1 cellular context compared by ENCODE assay signal in the genomic region with DNA sequence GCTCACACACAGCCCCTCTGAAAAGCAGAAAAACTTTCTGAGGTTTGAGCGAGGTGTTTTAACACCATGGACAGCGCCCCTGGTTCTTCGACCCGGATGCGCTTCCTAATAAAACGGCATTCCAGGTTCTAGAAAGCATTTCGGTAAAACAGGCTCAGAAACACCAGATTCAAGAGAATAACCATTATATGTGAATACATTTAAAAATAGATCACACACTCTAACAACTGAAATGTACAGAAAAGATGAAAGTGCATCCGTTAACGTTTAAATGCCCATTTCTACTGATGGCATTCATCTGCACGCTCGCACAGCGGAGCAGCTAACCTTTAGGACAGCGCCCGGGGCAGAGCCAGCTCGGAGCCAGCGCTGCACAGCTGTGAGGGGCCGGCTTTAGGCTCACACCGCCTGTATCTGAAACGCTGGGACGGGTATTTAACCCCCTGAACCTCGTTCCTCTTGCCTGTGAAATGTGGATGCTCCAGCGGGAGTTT.
A peak's percentile ranks its signal among the peaks of the same experiment; 100 is the strongest.
TF ChIP-seq lines count a peak whose summit lies in the region.

No MANE protein-coding gene starts in this region.

TF ChIP-seq in HepG2, 621 proteins besides CTCF, POLR2A, EP300 and RAD21 (continued from another document):
- TF ChIP-seq ZNF883 (CRISPR knock-in tag; IDR thresholded peaks at IDR 0.05; ENCODE audit: not compliant biosample characterization), result no peak
- no peak for TF ChIP-seq HOXA9 (CRISPR knock-in tag; IDR thresholded peaks at IDR 0.05; ENCODE audit: borderline replicate concordance)
- TF ChIP-seq, protein P1, sequence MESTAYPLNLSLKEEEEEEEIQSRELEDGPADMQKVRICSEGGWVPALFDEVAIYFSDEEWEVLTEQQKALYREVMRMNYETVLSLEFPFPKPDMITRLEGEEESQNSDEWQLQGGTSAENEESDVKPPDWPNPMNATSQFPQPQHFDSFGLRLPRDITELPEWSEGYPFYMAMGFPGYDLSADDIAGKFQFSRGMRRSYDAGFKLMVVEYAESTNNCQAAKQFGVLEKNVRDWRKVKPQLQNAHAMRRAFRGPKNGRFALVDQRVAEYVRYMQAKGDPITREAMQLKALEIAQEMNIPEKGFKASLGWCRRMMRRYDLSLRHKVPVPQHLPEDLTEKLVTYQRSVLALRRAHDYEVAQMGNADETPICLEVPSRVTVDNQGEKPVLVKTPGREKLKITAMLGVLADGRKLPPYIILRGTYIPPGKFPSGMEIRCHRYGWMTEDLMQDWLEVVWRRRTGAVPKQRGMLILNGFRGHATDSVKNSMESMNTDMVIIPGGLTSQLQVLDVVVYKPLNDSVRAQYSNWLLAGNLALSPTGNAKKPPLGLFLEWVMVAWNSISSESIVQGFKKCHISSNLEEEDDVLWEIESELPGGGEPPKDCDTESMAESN (CRISPR knock-in tag; conservative IDR thresholded peaks at IDR 0.05), result 0 out of 2 replicates have a peak, but pooled peaks have one; percentile 24
- TF ChIP-seq ZNF781 (CRISPR knock-in tag; IDR thresholded peaks at IDR 0.05; ENCODE audit: borderline replicate concordance, not compliant biosample characterization), result no peak
- TF ChIP-seq ZNF891 (CRISPR knock-in tag; IDR thresholded peaks at IDR 0.05), result no peak
- TF ChIP-seq ZNF772 (CRISPR knock-in tag; IDR thresholded peaks at IDR 0.05), result no peak; the same call in 1 of the 2 replicates
- no peak for TF ChIP-seq ZNF788 (CRISPR knock-in tag; IDR thresholded peaks at IDR 0.05; ENCODE audit: borderline replicate concordance)
- peak; percentile 58; the same call in 1 of the 2 replicates for TF ChIP-seq ELF1 (CRISPR knock-in tag; IDR thresholded peaks at IDR 0.05)
- no peak for TF ChIP-seq ZNF180 (CRISPR knock-in tag; IDR thresholded peaks at IDR 0.05; ENCODE audit: borderline replicate concordance, low read depth)
- no peak for TF ChIP-seq HHEX (CRISPR knock-in tag; IDR thresholded peaks at IDR 0.05)
- no peak for TF ChIP-seq SSRP1 (CRISPR knock-in tag; IDR thresholded peaks at IDR 0.05)
- no peak for TF ChIP-seq MZF1 (CRISPR knock-in tag; IDR thresholded peaks at IDR 0.05; ENCODE audit: borderline replicate concordance)
- TF ChIP-seq, protein P2, sequence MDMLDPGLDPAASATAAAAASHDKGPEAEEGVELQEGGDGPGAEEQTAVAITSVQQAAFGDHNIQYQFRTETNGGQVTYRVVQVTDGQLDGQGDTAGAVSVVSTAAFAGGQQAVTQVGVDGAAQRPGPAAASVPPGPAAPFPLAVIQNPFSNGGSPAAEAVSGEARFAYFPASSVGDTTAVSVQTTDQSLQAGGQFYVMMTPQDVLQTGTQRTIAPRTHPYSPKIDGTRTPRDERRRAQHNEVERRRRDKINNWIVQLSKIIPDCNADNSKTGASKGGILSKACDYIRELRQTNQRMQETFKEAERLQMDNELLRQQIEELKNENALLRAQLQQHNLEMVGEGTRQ (IDR thresholded peaks at IDR 0.05; ENCODE audit: low read depth, low read length), result no peak
- TF ChIP-seq, protein P2 (CRISPR knock-in tag; IDR thresholded peaks at IDR 0.05; ENCODE audit: borderline replicate concordance), result no peak
- TF ChIP-seq, protein P3, sequence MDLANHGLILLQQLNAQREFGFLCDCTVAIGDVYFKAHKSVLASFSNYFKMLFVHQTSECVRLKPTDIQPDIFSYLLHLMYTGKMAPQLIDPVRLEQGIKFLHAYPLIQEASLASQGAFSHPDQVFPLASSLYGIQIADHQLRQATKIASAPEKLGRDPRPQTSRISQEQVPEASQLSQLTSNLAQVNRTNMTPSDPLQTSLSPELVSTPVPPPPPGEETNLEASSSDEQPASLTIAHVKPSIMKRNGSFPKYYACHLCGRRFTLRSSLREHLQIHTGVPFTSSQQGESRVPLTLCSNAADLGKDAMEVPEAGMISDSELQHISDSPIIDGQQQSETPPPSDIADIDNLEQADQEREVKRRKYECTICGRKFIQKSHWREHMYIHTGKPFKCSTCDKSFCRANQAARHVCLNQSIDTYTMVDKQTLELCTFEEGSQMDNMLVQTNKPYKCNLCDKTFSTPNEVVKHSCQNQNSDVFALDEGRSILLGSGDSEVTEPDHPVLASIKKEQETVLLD (CRISPR knock-in tag; IDR thresholded peaks at IDR 0.05; ENCODE audit: low read depth), result no peak
- TF ChIP-seq ZNF224 (CRISPR knock-in tag; IDR thresholded peaks at IDR 0.05), result no peak
- TF ChIP-seq, protein P4, sequence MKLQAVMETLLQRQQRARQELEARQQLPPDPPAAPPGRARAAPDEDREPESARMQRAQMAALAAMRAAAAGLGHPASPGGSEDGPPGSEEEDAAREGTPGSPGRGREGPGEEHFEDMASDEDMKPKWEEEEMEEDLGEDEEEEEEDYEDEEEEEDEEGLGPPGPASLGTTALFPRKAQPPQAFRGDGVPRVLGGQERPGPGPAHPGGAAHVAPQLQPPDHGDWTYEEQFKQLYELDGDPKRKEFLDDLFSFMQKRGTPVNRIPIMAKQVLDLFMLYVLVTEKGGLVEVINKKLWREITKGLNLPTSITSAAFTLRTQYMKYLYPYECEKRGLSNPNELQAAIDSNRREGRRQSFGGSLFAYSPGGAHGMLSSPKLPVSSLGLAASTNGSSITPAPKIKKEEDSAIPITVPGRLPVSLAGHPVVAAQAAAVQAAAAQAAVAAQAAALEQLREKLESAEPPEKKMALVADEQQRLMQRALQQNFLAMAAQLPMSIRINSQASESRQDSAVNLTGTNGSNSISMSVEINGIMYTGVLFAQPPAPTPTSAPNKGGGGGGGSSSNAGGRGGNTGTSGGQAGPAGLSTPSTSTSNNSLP (IDR thresholded peaks at IDR 0.05; ENCODE audit: low read depth, low read length), result no peak
- TF ChIP-seq, protein P5, sequence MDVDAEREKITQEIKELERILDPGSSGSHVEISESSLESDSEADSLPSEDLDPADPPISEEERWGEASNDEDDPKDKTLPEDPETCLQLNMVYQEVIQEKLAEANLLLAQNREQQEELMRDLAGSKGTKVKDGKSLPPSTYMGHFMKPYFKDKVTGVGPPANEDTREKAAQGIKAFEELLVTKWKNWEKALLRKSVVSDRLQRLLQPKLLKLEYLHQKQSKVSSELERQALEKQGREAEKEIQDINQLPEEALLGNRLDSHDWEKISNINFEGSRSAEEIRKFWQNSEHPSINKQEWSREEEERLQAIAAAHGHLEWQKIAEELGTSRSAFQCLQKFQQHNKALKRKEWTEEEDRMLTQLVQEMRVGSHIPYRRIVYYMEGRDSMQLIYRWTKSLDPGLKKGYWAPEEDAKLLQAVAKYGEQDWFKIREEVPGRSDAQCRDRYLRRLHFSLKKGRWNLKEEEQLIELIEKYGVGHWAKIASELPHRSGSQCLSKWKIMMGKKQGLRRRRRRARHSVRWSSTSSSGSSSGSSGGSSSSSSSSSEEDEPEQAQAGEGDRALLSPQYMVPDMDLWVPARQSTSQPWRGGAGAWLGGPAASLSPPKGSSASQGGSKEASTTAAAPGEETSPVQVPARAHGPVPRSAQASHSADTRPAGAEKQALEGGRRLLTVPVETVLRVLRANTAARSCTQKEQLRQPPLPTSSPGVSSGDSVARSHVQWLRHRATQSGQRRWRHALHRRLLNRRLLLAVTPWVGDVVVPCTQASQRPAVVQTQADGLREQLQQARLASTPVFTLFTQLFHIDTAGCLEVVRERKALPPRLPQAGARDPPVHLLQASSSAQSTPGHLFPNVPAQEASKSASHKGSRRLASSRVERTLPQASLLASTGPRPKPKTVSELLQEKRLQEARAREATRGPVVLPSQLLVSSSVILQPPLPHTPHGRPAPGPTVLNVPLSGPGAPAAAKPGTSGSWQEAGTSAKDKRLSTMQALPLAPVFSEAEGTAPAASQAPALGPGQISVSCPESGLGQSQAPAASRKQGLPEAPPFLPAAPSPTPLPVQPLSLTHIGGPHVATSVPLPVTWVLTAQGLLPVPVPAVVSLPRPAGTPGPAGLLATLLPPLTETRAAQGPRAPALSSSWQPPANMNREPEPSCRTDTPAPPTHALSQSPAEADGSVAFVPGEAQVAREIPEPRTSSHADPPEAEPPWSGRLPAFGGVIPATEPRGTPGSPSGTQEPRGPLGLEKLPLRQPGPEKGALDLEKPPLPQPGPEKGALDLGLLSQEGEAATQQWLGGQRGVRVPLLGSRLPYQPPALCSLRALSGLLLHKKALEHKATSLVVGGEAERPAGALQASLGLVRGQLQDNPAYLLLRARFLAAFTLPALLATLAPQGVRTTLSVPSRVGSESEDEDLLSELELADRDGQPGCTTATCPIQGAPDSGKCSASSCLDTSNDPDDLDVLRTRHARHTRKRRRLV (CRISPR knock-in tag; IDR thresholded peaks at IDR 0.05), result no peak
- peak; percentile 67; the same call in 1 of the 2 replicates for TF ChIP-seq ZNF256 (CRISPR knock-in tag; conservative IDR thresholded peaks at IDR 0.05)
- TF ChIP-seq ZNF33B (CRISPR knock-in tag; IDR thresholded peaks at IDR 0.05), result no peak
- no peak for TF ChIP-seq ZNF629 (CRISPR knock-in tag; conservative IDR thresholded peaks at IDR 0.05)
- TF ChIP-seq, protein P6, sequence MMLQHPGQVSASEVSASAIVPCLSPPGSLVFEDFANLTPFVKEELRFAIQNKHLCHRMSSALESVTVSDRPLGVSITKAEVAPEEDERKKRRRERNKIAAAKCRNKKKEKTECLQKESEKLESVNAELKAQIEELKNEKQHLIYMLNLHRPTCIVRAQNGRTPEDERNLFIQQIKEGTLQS (CRISPR knock-in tag; IDR thresholded peaks at IDR 0.05), result no peak
- TF ChIP-seq ZNF792 (CRISPR knock-in tag; IDR thresholded peaks at IDR 0.05), result 0 out of 2 replicates have a peak, but pooled peaks have one; percentile 54
- TF ChIP-seq HOXD1 (CRISPR knock-in tag; IDR thresholded peaks at IDR 0.05), result peak; percentile 45; the same call in 1 of the 2 replicates
- TF ChIP-seq, protein P7, sequence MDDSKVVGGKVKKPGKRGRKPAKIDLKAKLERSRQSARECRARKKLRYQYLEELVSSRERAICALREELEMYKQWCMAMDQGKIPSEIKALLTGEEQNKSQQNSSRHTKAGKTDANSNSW (CRISPR knock-in tag; IDR thresholded peaks at IDR 0.05; ENCODE audit: borderline replicate concordance), result no peak
- no peak for TF ChIP-seq ZNF724P (CRISPR knock-in tag; IDR thresholded peaks at IDR 0.05; ENCODE audit: borderline replicate concordance)
- no peak for TF ChIP-seq DMAP1 (CRISPR knock-in tag; IDR thresholded peaks at IDR 0.05)
- TF ChIP-seq ZBTB7B (CRISPR knock-in tag; IDR thresholded peaks at IDR 0.05), result no peak
- TF ChIP-seq, protein P8, sequence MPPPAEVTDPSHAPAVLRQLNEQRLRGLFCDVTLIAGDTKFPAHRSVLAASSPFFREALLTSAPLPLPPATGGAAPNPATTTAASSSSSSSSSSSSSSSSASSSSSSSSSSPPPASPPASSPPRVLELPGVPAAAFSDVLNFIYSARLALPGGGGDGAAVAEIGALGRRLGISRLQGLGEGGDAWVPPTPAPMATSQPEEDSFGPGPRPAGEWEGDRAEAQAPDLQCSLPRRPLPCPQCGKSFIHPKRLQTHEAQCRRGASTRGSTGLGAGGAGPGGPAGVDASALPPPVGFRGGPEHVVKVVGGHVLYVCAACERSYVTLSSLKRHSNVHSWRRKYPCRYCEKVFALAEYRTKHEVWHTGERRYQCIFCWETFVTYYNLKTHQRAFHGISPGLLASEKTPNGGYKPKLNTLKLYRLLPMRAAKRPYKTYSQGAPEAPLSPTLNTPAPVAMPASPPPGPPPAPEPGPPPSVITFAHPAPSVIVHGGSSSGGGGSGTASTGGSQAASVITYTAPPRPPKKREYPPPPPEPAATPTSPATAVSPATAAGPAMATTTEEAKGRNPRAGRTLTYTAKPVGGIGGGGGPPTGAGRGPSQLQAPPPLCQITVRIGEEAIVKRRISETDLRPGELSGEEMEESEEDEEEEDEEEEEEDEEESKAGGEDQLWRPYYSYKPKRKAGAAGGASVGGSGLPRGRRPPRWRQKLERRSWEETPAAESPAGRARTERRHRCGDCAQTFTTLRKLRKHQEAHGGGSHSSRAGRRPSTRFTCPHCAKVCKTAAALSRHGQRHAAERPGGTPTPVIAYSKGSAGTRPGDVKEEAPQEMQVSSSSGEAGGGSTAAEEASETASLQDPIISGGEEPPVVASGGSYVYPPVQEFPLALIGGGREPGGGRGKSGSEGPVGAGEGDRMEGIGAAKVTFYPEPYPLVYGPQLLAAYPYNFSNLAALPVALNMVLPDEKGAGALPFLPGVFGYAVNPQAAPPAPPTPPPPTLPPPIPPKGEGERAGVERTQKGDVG (CRISPR knock-in tag; IDR thresholded peaks at IDR 0.05; ENCODE audit: borderline replicate concordance), result no peak
- TF ChIP-seq ZNF383 (CRISPR knock-in tag; IDR thresholded peaks at IDR 0.05; ENCODE audit: borderline replicate concordance), result no peak
- TF ChIP-seq, protein P9, sequence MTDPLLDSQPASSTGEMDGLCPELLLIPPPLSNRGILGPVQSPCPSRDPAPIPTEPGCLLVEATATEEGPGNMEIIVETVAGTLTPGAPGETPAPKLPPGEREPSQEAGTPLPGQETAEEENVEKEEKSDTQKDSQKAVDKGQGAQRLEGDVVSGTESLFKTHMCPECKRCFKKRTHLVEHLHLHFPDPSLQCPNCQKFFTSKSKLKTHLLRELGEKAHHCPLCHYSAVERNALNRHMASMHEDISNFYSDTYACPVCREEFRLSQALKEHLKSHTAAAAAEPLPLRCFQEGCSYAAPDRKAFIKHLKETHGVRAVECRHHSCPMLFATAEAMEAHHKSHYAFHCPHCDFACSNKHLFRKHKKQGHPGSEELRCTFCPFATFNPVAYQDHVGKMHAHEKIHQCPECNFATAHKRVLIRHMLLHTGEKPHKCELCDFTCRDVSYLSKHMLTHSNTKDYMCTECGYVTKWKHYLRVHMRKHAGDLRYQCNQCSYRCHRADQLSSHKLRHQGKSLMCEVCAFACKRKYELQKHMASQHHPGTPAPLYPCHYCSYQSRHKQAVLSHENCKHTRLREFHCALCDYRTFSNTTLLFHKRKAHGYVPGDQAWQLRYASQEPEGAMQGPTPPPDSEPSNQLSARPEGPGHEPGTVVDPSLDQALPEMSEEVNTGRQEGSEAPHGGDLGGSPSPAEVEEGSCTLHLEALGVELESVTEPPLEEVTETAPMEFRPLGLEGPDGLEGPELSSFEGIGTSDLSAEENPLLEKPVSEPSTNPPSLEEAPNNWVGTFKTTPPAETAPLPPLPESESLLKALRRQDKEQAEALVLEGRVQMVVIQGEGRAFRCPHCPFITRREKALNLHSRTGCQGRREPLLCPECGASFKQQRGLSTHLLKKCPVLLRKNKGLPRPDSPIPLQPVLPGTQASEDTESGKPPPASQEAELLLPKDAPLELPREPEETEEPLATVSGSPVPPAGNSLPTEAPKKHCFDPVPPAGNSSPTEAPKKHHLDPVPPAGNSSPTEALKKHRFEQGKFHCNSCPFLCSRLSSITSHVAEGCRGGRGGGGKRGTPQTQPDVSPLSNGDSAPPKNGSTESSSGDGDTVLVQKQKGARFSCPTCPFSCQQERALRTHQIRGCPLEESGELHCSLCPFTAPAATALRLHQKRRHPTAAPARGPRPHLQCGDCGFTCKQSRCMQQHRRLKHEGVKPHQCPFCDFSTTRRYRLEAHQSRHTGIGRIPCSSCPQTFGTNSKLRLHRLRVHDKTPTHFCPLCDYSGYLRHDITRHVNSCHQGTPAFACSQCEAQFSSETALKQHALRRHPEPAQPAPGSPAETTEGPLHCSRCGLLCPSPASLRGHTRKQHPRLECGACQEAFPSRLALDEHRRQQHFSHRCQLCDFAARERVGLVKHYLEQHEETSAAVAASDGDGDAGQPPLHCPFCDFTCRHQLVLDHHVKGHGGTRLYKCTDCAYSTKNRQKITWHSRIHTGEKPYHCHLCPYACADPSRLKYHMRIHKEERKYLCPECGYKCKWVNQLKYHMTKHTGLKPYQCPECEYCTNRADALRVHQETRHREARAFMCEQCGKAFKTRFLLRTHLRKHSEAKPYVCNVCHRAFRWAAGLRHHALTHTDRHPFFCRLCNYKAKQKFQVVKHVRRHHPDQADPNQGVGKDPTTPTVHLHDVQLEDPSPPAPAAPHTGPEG (CRISPR knock-in tag; IDR thresholded peaks at IDR 0.05), result no peak
- no peak for TF ChIP-seq NFE2 (CRISPR knock-in tag; IDR thresholded peaks at IDR 0.05)
